3 cellular contexts compared by ENCODE assay signal in the genomic region with DNA sequence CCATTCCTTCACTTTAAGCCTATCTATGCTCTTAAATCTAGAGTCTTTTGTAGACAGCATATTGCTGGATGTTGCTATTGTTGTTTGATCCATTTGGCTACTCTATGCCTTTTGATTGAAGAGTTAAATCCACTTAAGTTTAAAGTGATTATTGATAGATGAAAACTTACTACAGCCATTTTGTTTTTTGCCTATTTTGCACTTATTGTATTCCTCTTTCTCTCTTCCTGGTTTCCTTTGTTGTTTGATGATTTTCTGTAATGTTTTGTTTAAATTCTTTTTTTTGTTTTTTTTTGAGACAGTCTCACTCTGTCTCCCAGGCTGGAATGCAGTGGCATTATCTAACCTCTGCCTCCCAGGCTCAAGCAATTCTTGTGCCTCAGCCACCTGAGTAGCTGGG.
TF ChIP-seq lines count a peak whose summit lies in the region.

No MANE protein-coding gene starts in this region.

TF ChIP-seq in HepG2, 621 proteins besides CTCF, POLR2A, EP300 and RAD21:
- TF ChIP-seq MAFK (conservative IDR thresholded peaks at IDR 0.05 in 1 of 2, IDR thresholded peaks at IDR 0.05 in 1 of 2; ENCODE audit: low read length in 2 of 2) (peak in 1 of 2 experiments; percentile 37; a peak in 1 of 4 replicates), GTF2F1 (IDR thresholded peaks at IDR 0.05; ENCODE audit: low read length) (no peak), MAFF (IDR thresholded peaks at IDR 0.05; ENCODE audit: low read depth, low read length) (0 out of 2 replicates have a peak, but pooled peaks have one; percentile 17)
TF ChIP-seq in HepG2: peak in this region for 2.

TF ChIP-seq in A549, 52 proteins besides CTCF, POLR2A, EP300 and RAD21:
- TF ChIP-seq, protein P1, sequence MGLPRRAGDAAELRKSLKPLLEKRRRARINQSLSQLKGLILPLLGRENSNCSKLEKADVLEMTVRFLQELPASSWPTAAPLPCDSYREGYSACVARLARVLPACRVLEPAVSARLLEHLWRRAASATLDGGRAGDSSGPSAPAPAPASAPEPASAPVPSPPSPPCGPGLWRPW (IDR thresholded peaks at IDR 0.05) = no peak
- peak; percentile 51 for TF ChIP-seq MAFK (IDR thresholded peaks at IDR 0.05; ENCODE audit: partially characterized antibody)

TF ChIP-seq in K562, 482 proteins besides CTCF, POLR2A, EP300 and RAD21:
- TF ChIP-seq C11orf30 (IDR thresholded peaks at IDR 0.05; ENCODE audit: low read depth) = peak; percentile 29; the same call in 1 of the 2 replicates
- TF ChIP-seq ZBTB34 (CRISPR knock-in tag; IDR thresholded peaks at IDR 0.05) = no peak
- TF ChIP-seq ZNF316 (IDR thresholded peaks at IDR 0.05) = peak; percentile 52
- TF ChIP-seq SMAD4 (CRISPR knock-in tag; conservative IDR thresholded peaks at IDR 0.05) = no peak
- TF ChIP-seq POLR2B (IDR thresholded peaks at IDR 0.05; ENCODE audit: low read depth, partially characterized antibody) = no peak
